Comparison of ENCODE assay signal across 25 cellular contexts in genomic region chr15:85417276-85417675, GRCh38. TPM values are rescaled to one million over a fixed set of nuclear protein-coding genes. Genes with fewer than 3 reads are reported as not detected.
DNase-seq lines count a peak whose midpoint lies in the region; ATAC-seq, FAIRE-seq and TF ChIP-seq lines count a peak whose summit lies in the region.
"Had no signal": no experiment of that assay in that cellular context is flagged by ENCODE, and none has a peak within 500 bp of the region (broad histone marks: within the 10 kb centered on the region; RNA-seq: fewer than 3 reads in every experiment).

No MANE protein-coding gene starts in this region.

- no peaks in the 10 kb centered on the region for H3K36me3 ChIP-seq in IMR-90 (ENCODE audit: control insufficient read depth, insufficient read depth, low read length)
- no peaks in the 10 kb centered on the region for H3K36me3 ChIP-seq in body of pancreas (replicated peaks in 1 of 2; ENCODE audit: insufficient read depth in 1 of 2, low read depth in 2 of 2)
- H3K36me3 ChIP-seq in CD8-positive, alpha-beta memory T cell (ENCODE audit: insufficient read depth, low read length), result no peaks in the 10 kb centered on the region
- H3K36me3 ChIP-seq in lower lobe of right lung, result no peaks in the 10 kb centered on the region

- H3K9ac ChIP-seq in IMR-90 (ENCODE audit: low read depth, low read length), result no peak overlapping the region
- H3K9ac ChIP-seq: GM23248, KMS-11, SK-N-SH had no signal

- no peak for TF ChIP-seq POLR2A in IMR-90 (IDR thresholded peaks at IDR 0.05; ENCODE audit: low read depth, low read length)
- no peak for TF ChIP-seq POLR2A in body of pancreas (IDR thresholded peaks at IDR 0.05)

- no peaks in the 10 kb centered on the region for H3K9me3 Mint-ChIP-seq in memory B cell
- H3K9me3 Mint-ChIP-seq in CD8-positive, alpha-beta memory T cell, result no peaks in the 10 kb centered on the region
- H3K9me3 Mint-ChIP-seq: CD8-positive, alpha-beta T cell; H9; IgD-negative memory B cell had no signal

- no peak overlapping the region for H4K8ac ChIP-seq in IMR-90 (ENCODE audit: low read depth in 2 of 2, low read length in 2 of 2)

- no peak overlapping the region for H4K5ac ChIP-seq in IMR-90 (ENCODE audit: low read depth, low read length)

- dilution Hi-C loops in IMR-90 (cut with HindIII; ENCODE audit: low sequenced_read_pairs, unreplicated experiment), result no loop called here

- no peaks in the 10 kb centered on the region for H3K27me3 Mint-ChIP-seq in memory B cell
- H3K27me3 Mint-ChIP-seq in CD8-positive, alpha-beta memory T cell, result no peaks in the 10 kb centered on the region
- H3K27me3 Mint-ChIP-seq: B cell, IgD-negative memory B cell had no signal

- H3K4me1 ChIP-seq in IMR-90 (ENCODE audit: control insufficient read depth, insufficient read depth, low read length) (peaks cover 14% of the 10 kb centered on the region), body of pancreas (peaks cover 58% of the 10 kb centered on the region), lower lobe of right lung (peaks cover 43% of the 10 kb centered on the region)
- H3K4me1 ChIP-seq in CD8-positive, alpha-beta memory T cell (ENCODE audit: insufficient read depth, low read length), result peaks cover 39% of the 10 kb centered on the region

- WGBS in IMR-90 (ENCODE audit: extremely low coverage in 2 of 2, insufficient read length in 1 of 2), 2 experiments, result 86 to 100% methylated on average over 3 to 4 of the region's 5 CpGs
- 27 to 28% methylated on average over 5 of the region's 5 CpGs for WGBS in body of pancreas, 2 donors

- intact Hi-C loops in IMR-90 (cut with micrococcal nuclease) (loop anchor here (5.0 to 10.0 kb wide), 2 partner anchors 60 to 208 kb away; no protein-coding TSS in a partner anchor), body of pancreas (cut with DNase I) (no loop called here), lower lobe of right lung (cut with DNase I) (no loop called here)

- no peak overlapping the region for H3K14ac ChIP-seq in IMR-90 (replicated peaks; ENCODE audit: low read depth, low read length)

- H2BK20ac ChIP-seq in IMR-90 (ENCODE audit: low read depth, low read length), result no peak overlapping the region

- peaks cover 48% of the 10 kb centered on the region for H4K20me1 ChIP-seq in IMR-90 (ENCODE audit: insufficient read depth, low read length)

- H3K4me2 ChIP-seq in IMR-90 (ENCODE audit: low read depth, low read length), result no peak overlapping the region
- H3K4me2 ChIP-seq: KMS-11, SK-N-SH had no signal

- BruUV-seq in IMR-90 (replicated peaks; lab: Mats Ljungman, UMichigan), result no TSS peak

- no peak overlapping the region for H3K27ac ChIP-seq in IMR-90 (ENCODE audit: insufficient read depth, low read length)
- H3K27ac ChIP-seq in body of pancreas, result peak overlapping the region in 3 of 4 donors; percentile 41 to 57 (median 52)
- no peak overlapping the region for H3K27ac ChIP-seq in CD8-positive, alpha-beta memory T cell (ENCODE audit: low read depth, low read length)
- no peak overlapping the region for H3K27ac ChIP-seq in lower lobe of right lung
- H3K27ac ChIP-seq: C4-2B, GM23248, KMS-11 had no signal

- no peak overlapping the region for H2AFZ ChIP-seq in IMR-90 (replicated peaks; ENCODE audit: low read length, poor library complexity)
- H2AFZ ChIP-seq: GM23248 had no signal

- peak; percentile 32 for FAIRE-seq in urothelium cell line (lab: Jason Lieb, UNC)

- TF ChIP-seq CTCF in IMR-90 (conservative IDR thresholded peaks at IDR 0.05; ENCODE audit: low read depth, low read length) (no peak), body of pancreas (IDR thresholded peaks at IDR 0.05) (no peak), lower lobe of right lung (IDR thresholded peaks at IDR 0.05) (no peak)

- no peak overlapping the region for H2AK9ac ChIP-seq in IMR-90 (replicated peaks; ENCODE audit: low read depth, low read length, poor library complexity)

- no peak overlapping the region for H2BK5ac ChIP-seq in IMR-90 (ENCODE audit: low read depth, low read length, poor library complexity, severe bottlenecking)

- H3K9me1 ChIP-seq in IMR-90 (ENCODE audit: insufficient read depth, low read length), result peaks cover 3% of the 10 kb centered on the region

- no peak overlapping the region for H2BK120ac ChIP-seq in IMR-90 (ENCODE audit: low read depth, low read length)

- no peak for ATAC-seq in IMR-90 (ENCODE audit: low read depth)
- ATAC-seq in body of pancreas, result peak; percentile 57
- no peak for ATAC-seq in memory B cell (ENCODE audit: low read depth)
- no peak for ATAC-seq in lower lobe of right lung
- ATAC-seq: CD8-positive, alpha-beta T cell; Panc1 had no signal

- no peak overlapping the region for H4K91ac ChIP-seq in IMR-90 (ENCODE audit: insufficient read depth, low read depth, low read length)

- H2BK15ac ChIP-seq in IMR-90 (ENCODE audit: low read depth, low read length), result no peak overlapping the region

- POLR2A ChIA-PET in IMR-90 (lab: Charles Lee; ENCODE audit: unreplicated experiment), result no interaction called here
- POLR2A ChIA-PET in CD8-positive, alpha-beta memory T cell (lab: Charles Lee), result no interaction called here

- H3K27me3 ChIP-seq in IMR-90 (ENCODE audit: control insufficient read depth, insufficient read depth, low read length) (no peaks in the 10 kb centered on the region), body of pancreas (no peaks in the 10 kb centered on the region), lower lobe of right lung (ENCODE audit: low read depth) (no peaks in the 10 kb centered on the region)
- H3K27me3 ChIP-seq in CD8-positive, alpha-beta memory T cell (ENCODE audit: insufficient read depth, low read length, poor library complexity, severe bottlenecking), result no peaks in the 10 kb centered on the region

- DNase-seq in IMR-90, result no peak
- no peak for DNase-seq in body of pancreas
- no peak for DNase-seq in memory B cell (ENCODE audit: low spot score in 2 of 2)
- no peak for DNase-seq in urothelium cell line (ENCODE audit: low spot score)
- no peak for DNase-seq in activated effector memory CD4-positive, alpha-beta T cell treated with anti-CD3 and anti-CD28 coated beads, Interleukin-2, amount 50 U/mL, for 16 hours
- no peak for DNase-seq in CD8-positive, alpha-beta memory T cell
- no peak for DNase-seq in lower lobe of right lung
- DNase-seq: CD8-positive, alpha-beta T cell; DMS153; DND-41; GM23248; H9; NCI-H1048; NCI-H1417; NCI-H1694; NCI-H2029 treated with DMSO at 0.1 percent for 48 hours; NCI-H2227 treated with DMSO at 0.1 percent for 48 hours; NCI-H526 treated with DMSO at 0.1 percent for 48 hours; SK-N-SH; SW 1271 had no signal

- CTCF ChIA-PET in IMR-90 (lab: Yijun Ruan, JAX), result interaction anchor here (1.1 kb wide), 1 partner anchor 105 kb away, joined by 3 read pairs; no protein-coding TSS in a partner anchor
- CTCF ChIA-PET in CD8-positive, alpha-beta memory T cell (lab: Charles Lee), result interaction anchor here (1.5 to 1.6 kb wide), 2 partner anchors 87 to 121 kb away, joined by 3 to 5 read pairs; no protein-coding TSS in a partner anchor

- H3K4me3 ChIP-seq in IMR-90 (ENCODE audit: insufficient read depth, low read depth, low read length) (no peak overlapping the region), body of pancreas (no peak overlapping the region), lower lobe of right lung (no peak overlapping the region)
- H3K4me3 ChIP-seq in CD8-positive, alpha-beta memory T cell (ENCODE audit: low read length), result no peak overlapping the region
- H3K4me3 ChIP-seq: GM23248 had no signal

- TF ChIP-seq RAD21 in IMR-90 (IDR thresholded peaks at IDR 0.05; ENCODE audit: low read length), result no peak

- peaks cover 60% of the 10 kb centered on the region for H3K4me1 Mint-ChIP-seq in memory B cell
- H3K4me1 Mint-ChIP-seq in CD8-positive, alpha-beta memory T cell, result peaks cover 62 to 88% (median 84%) of the 10 kb centered on the region in 3 donors

- H3K9me3 ChIP-seq in IMR-90 (ENCODE audit: control insufficient read depth, insufficient read depth, low read length), result no peaks in the 10 kb centered on the region
- H3K9me3 ChIP-seq in body of pancreas, result no peaks in the 10 kb centered on the region
- no peaks in the 10 kb centered on the region for H3K9me3 ChIP-seq in CD8-positive, alpha-beta memory T cell (ENCODE audit: low read length)
- H3K9me3 ChIP-seq in lower lobe of right lung, result no peaks in the 10 kb centered on the region
- H3K9me3 ChIP-seq: SK-N-SH had no signal

- H3K23ac ChIP-seq in IMR-90 (ENCODE audit: low read depth, low read length), result no peak overlapping the region

- no peak overlapping the region for H3K4ac ChIP-seq in IMR-90 (ENCODE audit: low read depth, low read length)

- H3K27ac Mint-ChIP-seq in memory B cell, result peak overlapping the region; percentile 92
- H3K27ac Mint-ChIP-seq in CD8-positive, alpha-beta memory T cell, result no peak overlapping the region
- H3K27ac Mint-ChIP-seq: CD8-positive, alpha-beta T cell; H9 had no signal

- H3K56ac ChIP-seq in IMR-90 (ENCODE audit: extremely low read depth, insufficient read depth, low read length), result no peak overlapping the region

- H3K79me1 ChIP-seq in IMR-90 (ENCODE audit: low read depth in 1 of 2, low read length in 2 of 2), result peaks cover 32 to 64% of the 10 kb centered on the region in 2 experiments

- no peak overlapping the region for H3K4me3 Mint-ChIP-seq in memory B cell
- H3K4me3 Mint-ChIP-seq in CD8-positive, alpha-beta memory T cell, result no peak overlapping the region
- H3K4me3 Mint-ChIP-seq: B cell; CD8-positive, alpha-beta T cell; H9 had no signal

- H2AK5ac ChIP-seq in IMR-90 (ENCODE audit: low read depth, low read length), result no peak overlapping the region

- in situ Hi-C loops in IMR-90 (cut with MboI; ENCODE audit: low sequenced_read_pairs), result no loop called here

- H3K36me3 Mint-ChIP-seq in memory B cell, result peaks cover 6% of the 10 kb centered on the region
- peaks cover 0 to 7% (median 4%) of the 10 kb centered on the region in 3 donors for H3K36me3 Mint-ChIP-seq in CD8-positive, alpha-beta memory T cell

- H3K18ac ChIP-seq in IMR-90 (ENCODE audit: low read depth, low read length), result no peak overlapping the region

TF ChIP-seq in IMR-90, 13 proteins besides CTCF, POLR2A, EP300 and RAD21:
- TF ChIP-seq MXI1 (IDR thresholded peaks at IDR 0.05; ENCODE audit: borderline replicate concordance, low read depth, low read length) (no peak), RFX5 (IDR thresholded peaks at IDR 0.05; ENCODE audit: low read depth, low read length) (no peak), NFE2L2 (IDR thresholded peaks at IDR 0.05; ENCODE audit: low read depth, low read length) (0 out of 2 replicates have a peak, but pooled peaks have one; percentile 7)

RNA-seq across cellular contexts. Expression of gene AKAP13, which starts 36.9 kb away (rescaled TPM):
- 46.4 and 46.9 TPM in 2 replicates for total RNA-seq in IMR-90 (2012; rRNA removed)
- 10.4 and 11.6 TPM in 2 replicates for polyA plus RNA-seq in IMR-90 (2012; rRNA removed)
- polyA plus RNA-seq in IMR-90 (2012; cell fraction: cytosol; rRNA removed), result 5.6 and 6.4 TPM in 2 replicates
- 34.4 and 43.0 TPM in 2 replicates for polyA plus RNA-seq in IMR-90 (2012; cell fraction: nucleus; rRNA removed; ENCODE audit: low replicate concordance)
- 100 to 1,000 TPM; 102 to 160 TPM for total RNA-seq in body of pancreas
- total RNA-seq in CD8-positive, alpha-beta memory T cell, result 100 to 1,000 TPM; 109 to 113 TPM
- polyA plus RNA-seq in CD8-positive, alpha-beta memory T cell, result 234 TPM
- total RNA-seq in lower lobe of right lung, result 443 TPM

Comparison
In these comparisons a context has a peak if more than half of its experiments do, and no peak if none do; other contexts are left out.
1. H3K27ac ChIP-seq: peak in body of pancreas (3 of 4); none in IMR-90 (single experiment), CD8-positive, alpha-beta memory T cell (single experiment) and lower lobe of right lung (single experiment).